Comparison of ENCODE assay signal across 10 cellular contexts in genomic region chr10:1044146-1044545, GRCh38. TPM values are rescaled to one million over a fixed set of nuclear protein-coding genes. Genes with fewer than 3 reads are reported as not detected.
DNase-seq lines count a peak whose midpoint lies in the region; ATAC-seq and TF ChIP-seq lines count a peak whose summit lies in the region.
"Had no signal": no experiment of that assay in that cellular context is flagged by ENCODE, and none has a peak within 500 bp of the region (broad histone marks: within the 10 kb centered on the region; RNA-seq: fewer than 3 reads in every experiment).

No MANE protein-coding gene starts in this region.

- no peak overlapping the region for H3K4me3 Mint-ChIP-seq in MCF 10A (ENCODE audit: unreplicated experiment)

- no peak for TF ChIP-seq EP300 in tibial nerve (IDR thresholded peaks at IDR 0.05)

- H3K4me1 ChIP-seq in mammary epithelial cell (ENCODE audit: insufficient read depth, low read length), result peaks cover 20% of the 10 kb centered on the region
- H3K4me1 ChIP-seq in adipocyte (ENCODE audit: control insufficient read depth, insufficient read depth, low read length), result peaks cover 34% of the 10 kb centered on the region
- peaks cover 2% of the 10 kb centered on the region for H3K4me1 ChIP-seq in mesodermal cell (ENCODE audit: control insufficient read depth, insufficient read depth, low read length, poor library complexity, severe bottlenecking)
- H3K4me1 ChIP-seq in tibial nerve, result peaks cover 0 to 41% (median 17%) of the 10 kb centered on the region in 4 donors
- H3K4me1 ChIP-seq: SJSA1 had no signal

- peak overlapping the region; percentile 39 for H3K27ac Mint-ChIP-seq in MCF 10A (ENCODE audit: low read depth, unreplicated experiment)

- H3K36me3 Mint-ChIP-seq in MCF 10A (ENCODE audit: insufficient read depth, unreplicated experiment), result peaks cover 52% of the 10 kb centered on the region

- H3K27me3 ChIP-seq in mammary epithelial cell (ENCODE audit: insufficient read depth, low read length), result no peaks in the 10 kb centered on the region
- no peaks in the 10 kb centered on the region for H3K27me3 ChIP-seq in adipocyte (replicated peaks; ENCODE audit: control insufficient read depth, insufficient read depth, low read length)
- H3K27me3 ChIP-seq in tibial nerve, result no peaks in the 10 kb centered on the region
- H3K27me3 ChIP-seq: SJSA1 had no signal

- DNase-seq in MCF 10A (ENCODE audit: unreplicated experiment) (no peak), mammary epithelial cell (no peak), adipocyte (ENCODE audit: low read depth) (no peak), tibial nerve (ENCODE audit: low spot score in 2 of 2) (no peak), NCI-H524 treated with DMSO at 0.1 percent for 48 hours (lab: John Stamatoyannopoulos, UW) (no peak)
- DNase-seq: NCI-H1417 had no signal

- no peak for ATAC-seq in GM19324 (IDR thresholded peaks at IDR 0.05; ENCODE audit: low FRiP score, unreplicated experiment)
- no peak for ATAC-seq in HG03354 (IDR thresholded peaks at IDR 0.05; ENCODE audit: poor library complexity, severe bottlenecking, unreplicated experiment)

- H3K9me3 ChIP-seq in mammary epithelial cell (replicated peaks; ENCODE audit: insufficient read depth, low read length) (no peaks in the 10 kb centered on the region), adipocyte (ENCODE audit: control insufficient read depth, low read length) (no peaks in the 10 kb centered on the region), mesodermal cell (ENCODE audit: control insufficient read depth, low read length) (no peaks in the 10 kb centered on the region), tibial nerve (no peaks in the 10 kb centered on the region)
- H3K9me3 ChIP-seq: SJSA1 had no signal

- no peak for TF ChIP-seq CTCF in MCF 10A (IDR thresholded peaks at IDR 0.05; ENCODE audit: unreplicated experiment)
- TF ChIP-seq CTCF in mammary epithelial cell (conservative IDR thresholded peaks at IDR 0.05 in 1 of 2, IDR thresholded peaks at IDR 0.05 in 1 of 2; ENCODE audit: extremely low read depth in 1 of 2, insufficient read depth in 1 of 2, low read depth in 1 of 2, low read length in 2 of 2), result no peak
- TF ChIP-seq CTCF in tibial nerve (IDR thresholded peaks at IDR 0.05), result no peak

- in situ Hi-C loops in mammary epithelial cell (cut with MboI; ENCODE audit: low sequenced_read_pairs in 2 of 2), result no loop called here

- CTCF ChIA-PET in MCF 10A (lab: Yijun Ruan, JAX) (no interaction called here), mammary epithelial cell (lab: Charles Lee; ENCODE audit: low non-redundant PET) (no interaction called here)

- peaks cover 29% of the 10 kb centered on the region for H3K4me1 Mint-ChIP-seq in MCF 10A (ENCODE audit: insufficient read depth, unreplicated experiment)

- no peaks in the 10 kb centered on the region for H3K9me3 Mint-ChIP-seq in MCF 10A (ENCODE audit: unreplicated experiment)

- H3K4me3 ChIP-seq in mammary epithelial cell (replicated peaks in 1 of 3; ENCODE audit: insufficient read depth in 1 of 3, low read depth in 2 of 3, low read length in 3 of 3) (no peak overlapping the region), adipocyte (ENCODE audit: low read length) (peak overlapping the region; percentile 73), mesodermal cell (ENCODE audit: extremely low read depth, insufficient read depth, low read length, poor library complexity, severe bottlenecking) (peak overlapping the region; percentile 35), tibial nerve (peak overlapping the region in 1 of 4 donors; percentile 9)
- H3K4me3 ChIP-seq: SJSA1 had no signal

- H3K27ac ChIP-seq in mammary epithelial cell (ENCODE audit: insufficient read depth, low read depth, low read length) (no peak overlapping the region), mesodermal cell (ENCODE audit: low read depth, low read length, severe bottlenecking) (peak overlapping the region; percentile 46), tibial nerve (peak overlapping the region; percentile 8 to 66 (median 61))
- H3K27ac ChIP-seq: SJSA1 had no signal

- intact Hi-C loops in MCF 10A (cut with micrococcal nuclease) (no loop called here), mammary epithelial cell (cut with micrococcal nuclease) (loop anchor here (1.0 kb wide), 1 partner anchor 8 kb away; no protein-coding TSS in a partner anchor)

- H4K20me1 ChIP-seq in mammary epithelial cell (ENCODE audit: insufficient read depth, low read length), result peaks cover 8% of the 10 kb centered on the region

- H3K9ac ChIP-seq in mammary epithelial cell (ENCODE audit: insufficient read depth, low read length) (no peak overlapping the region), adipocyte (ENCODE audit: low read length) (peak overlapping the region; percentile 34)

- TF ChIP-seq POLR2A in tibial nerve (IDR thresholded peaks at IDR 0.05), result no peak

- BruUV-seq in MCF 10A (replicated peaks; lab: Mats Ljungman, UMichigan) (no TSS peak), mammary epithelial cell (replicated peaks; lab: Mats Ljungman, UMichigan) (no TSS peak)

- H3K79me2 ChIP-seq in mammary epithelial cell (ENCODE audit: insufficient read depth, low read length), result peaks cover 69% of the 10 kb centered on the region

- H2AFZ ChIP-seq in mammary epithelial cell (ENCODE audit: low read depth, low read length), result no peak overlapping the region

- H3K4me2 ChIP-seq in mammary epithelial cell (ENCODE audit: insufficient read depth, low read depth, low read length), result no peak overlapping the region

- peaks cover 38% of the 10 kb centered on the region for H3K36me3 ChIP-seq in mammary epithelial cell (ENCODE audit: insufficient read depth, low read length)
- H3K36me3 ChIP-seq in adipocyte (ENCODE audit: control insufficient read depth, insufficient read depth, low read length, severe bottlenecking), result peaks cover 51% of the 10 kb centered on the region
- peaks cover 71% of the 10 kb centered on the region for H3K36me3 ChIP-seq in mesodermal cell (ENCODE audit: control insufficient read depth, insufficient read depth, low read length)
- H3K36me3 ChIP-seq in tibial nerve, result peaks cover 0 to 43% (median 7%) of the 10 kb centered on the region in 3 donors

- no peaks in the 10 kb centered on the region for H3K27me3 Mint-ChIP-seq in MCF 10A (ENCODE audit: insufficient read depth, unreplicated experiment)

- dilution Hi-C loops in mammary epithelial cell (cut with HindIII; ENCODE audit: low sequenced_read_pairs), result no loop called here

- 35% methylated on average over 4 of the region's 4 CpGs for WGBS in mammary epithelial cell (ENCODE audit: low coverage, missing lambda C conversion rate)
- 84 to 100% methylated on average over 3 to 4 of the region's 4 CpGs for WGBS in mesodermal cell (ENCODE audit: insufficient coverage in 2 of 2), 2 experiments
- WGBS in tibial nerve, 2 donors, result 58 to 62% methylated on average over 4 of the region's 4 CpGs

- POLR2A ChIA-PET in MCF 10A (lab: Yijun Ruan, JAX), result interaction anchor here (1.0 to 3.6 kb wide), 6 partner anchors 8 to 56 kb away, joined by 3 to 27 read pairs (median 6); partner anchors contain the start of genes GTPBP4 and WDR37

RNA-seq across cellular contexts. Expression of gene IDI1, which starts 4.8 kb away (rescaled TPM):
- 22.2 and 25.1 TPM in 2 replicates for total RNA-seq in MCF 10A (2022)
- total RNA-seq in mammary epithelial cell, result 10 to 100 TPM; 54.2 to 80.3 TPM
- polyA plus RNA-seq in mammary epithelial cell, result 88.3 TPM
- 62.7 TPM for polyA minus RNA-seq in mammary epithelial cell
- 172 TPM for polyA plus RNA-seq in mesodermal cell (2013, experiment 1 of 2)
- 191 TPM for polyA plus RNA-seq in mesodermal cell (2013, experiment 2 of 2)
- total RNA-seq in tibial nerve, result 10 to 100 TPM; 25.5 to 41.0 (median 33.4) TPM

RNA-seq across cellular contexts. Expression of gene WDR37, which starts 12.0 kb away (rescaled TPM):
- total RNA-seq in MCF 10A (2022) (14.2 and 18.2 TPM in 2 replicates), mammary epithelial cell (10 to 100 TPM; 17.3 to 25.0 TPM), tibial nerve (10 to 100 TPM in 3 of 4 donors, 1 to 10 TPM in 1; 9.6 to 14.4 (median 12.9) TPM)
- 15.6 TPM for polyA plus RNA-seq in mammary epithelial cell
- polyA minus RNA-seq in mammary epithelial cell, result 18.0 TPM
- 14.6 TPM for polyA plus RNA-seq in mesodermal cell (2013, experiment 1 of 2)
- 12.2 TPM for polyA plus RNA-seq in mesodermal cell (2013, experiment 2 of 2)

RNA-seq across cellular contexts. Expression of gene IDI2, which starts 18.5 kb away (rescaled TPM):
- total RNA-seq in MCF 10A (2022) (not detected in 2 replicates), mammary epithelial cell (not detected), tibial nerve (under 1 TPM in 1 of 4 donors, not detected in 3; 0.30 TPM)
- not detected for polyA plus RNA-seq in mammary epithelial cell
- polyA minus RNA-seq in mammary epithelial cell, result not detected
- polyA plus RNA-seq in mesodermal cell (2013, experiment 1 of 2), result not detected
- polyA plus RNA-seq in mesodermal cell (2013, experiment 2 of 2), result not detected
- total RNA-seq: SJSA1 had no signal

RNA-seq across cellular contexts. Expression of gene GTPBP4, which starts 55.9 kb away (rescaled TPM):
- 138 and 142 TPM in 2 replicates for total RNA-seq in MCF 10A (2022)
- total RNA-seq in mammary epithelial cell, result 100 to 1,000 TPM in 1 of 2 donors, 10 to 100 TPM in 1; 31.0 to 114 TPM
- polyA plus RNA-seq in mammary epithelial cell, result 33.8 TPM
- 36.4 TPM for polyA minus RNA-seq in mammary epithelial cell
- polyA plus RNA-seq in mesodermal cell (2013, experiment 1 of 2), result 54.4 TPM
- 65.8 TPM for polyA plus RNA-seq in mesodermal cell (2013, experiment 2 of 2)
- 10 to 100 TPM; 19.0 to 45.0 (median 33.9) TPM for total RNA-seq in tibial nerve

Comparison
In these comparisons a context has a peak if more than half of its experiments do, and no peak if none do; other contexts are left out.
1. H3K4me3 ChIP-seq: peak in adipocyte (single experiment) and mesodermal cell (single experiment); none in mammary epithelial cell (0 of 3).